ENCODE assay signal across 3 cellular contexts in the genomic region with DNA sequence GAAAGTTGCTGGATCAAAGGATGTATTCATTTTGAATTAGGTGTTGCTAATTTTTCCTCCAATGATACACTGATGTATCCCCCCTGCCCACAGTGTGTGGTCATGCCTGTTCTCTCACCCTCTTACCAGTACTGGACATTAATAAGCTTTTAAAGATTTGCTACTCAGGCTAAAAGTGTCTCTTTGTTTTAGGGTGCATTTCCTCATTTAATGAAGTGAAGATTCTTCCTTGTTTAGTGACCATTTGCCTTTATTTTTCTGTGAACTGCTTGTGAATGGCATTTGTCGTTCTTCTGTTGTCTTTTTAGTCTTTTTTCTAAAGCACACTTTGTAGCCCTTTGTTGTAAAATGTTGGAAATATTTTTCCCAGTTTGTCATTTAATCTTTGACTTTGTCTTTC.
TF ChIP-seq lines count a peak whose summit lies in the region.

No MANE protein-coding gene starts in this region.

TF ChIP-seq in GM23338, 12 proteins besides CTCF, POLR2A, EP300 and RAD21 (continues in another document):
- TF ChIP-seq, protein P1, sequence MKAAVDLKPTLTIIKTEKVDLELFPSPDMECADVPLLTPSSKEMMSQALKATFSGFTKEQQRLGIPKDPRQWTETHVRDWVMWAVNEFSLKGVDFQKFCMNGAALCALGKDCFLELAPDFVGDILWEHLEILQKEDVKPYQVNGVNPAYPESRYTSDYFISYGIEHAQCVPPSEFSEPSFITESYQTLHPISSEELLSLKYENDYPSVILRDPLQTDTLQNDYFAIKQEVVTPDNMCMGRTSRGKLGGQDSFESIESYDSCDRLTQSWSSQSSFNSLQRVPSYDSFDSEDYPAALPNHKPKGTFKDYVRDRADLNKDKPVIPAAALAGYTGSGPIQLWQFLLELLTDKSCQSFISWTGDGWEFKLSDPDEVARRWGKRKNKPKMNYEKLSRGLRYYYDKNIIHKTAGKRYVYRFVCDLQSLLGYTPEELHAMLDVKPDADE (IDR thresholded peaks at IDR 0.05) = no peak
- TF ChIP-seq, protein P2, sequence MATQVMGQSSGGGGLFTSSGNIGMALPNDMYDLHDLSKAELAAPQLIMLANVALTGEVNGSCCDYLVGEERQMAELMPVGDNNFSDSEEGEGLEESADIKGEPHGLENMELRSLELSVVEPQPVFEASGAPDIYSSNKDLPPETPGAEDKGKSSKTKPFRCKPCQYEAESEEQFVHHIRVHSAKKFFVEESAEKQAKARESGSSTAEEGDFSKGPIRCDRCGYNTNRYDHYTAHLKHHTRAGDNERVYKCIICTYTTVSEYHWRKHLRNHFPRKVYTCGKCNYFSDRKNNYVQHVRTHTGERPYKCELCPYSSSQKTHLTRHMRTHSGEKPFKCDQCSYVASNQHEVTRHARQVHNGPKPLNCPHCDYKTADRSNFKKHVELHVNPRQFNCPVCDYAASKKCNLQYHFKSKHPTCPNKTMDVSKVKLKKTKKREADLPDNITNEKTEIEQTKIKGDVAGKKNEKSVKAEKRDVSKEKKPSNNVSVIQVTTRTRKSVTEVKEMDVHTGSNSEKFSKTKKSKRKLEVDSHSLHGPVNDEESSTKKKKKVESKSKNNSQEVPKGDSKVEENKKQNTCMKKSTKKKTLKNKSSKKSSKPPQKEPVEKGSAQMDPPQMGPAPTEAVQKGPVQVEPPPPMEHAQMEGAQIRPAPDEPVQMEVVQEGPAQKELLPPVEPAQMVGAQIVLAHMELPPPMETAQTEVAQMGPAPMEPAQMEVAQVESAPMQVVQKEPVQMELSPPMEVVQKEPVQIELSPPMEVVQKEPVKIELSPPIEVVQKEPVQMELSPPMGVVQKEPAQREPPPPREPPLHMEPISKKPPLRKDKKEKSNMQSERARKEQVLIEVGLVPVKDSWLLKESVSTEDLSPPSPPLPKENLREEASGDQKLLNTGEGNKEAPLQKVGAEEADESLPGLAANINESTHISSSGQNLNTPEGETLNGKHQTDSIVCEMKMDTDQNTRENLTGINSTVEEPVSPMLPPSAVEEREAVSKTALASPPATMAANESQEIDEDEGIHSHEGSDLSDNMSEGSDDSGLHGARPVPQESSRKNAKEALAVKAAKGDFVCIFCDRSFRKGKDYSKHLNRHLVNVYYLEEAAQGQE (IDR thresholded peaks at IDR 0.05; ENCODE audit: unreplicated experiment) = no peak
- TF ChIP-seq EZH2 (IDR thresholded peaks at IDR 0.05; ENCODE audit: low read depth, unreplicated experiment) (no peak), ZNF331 (CRISPR knock-in tag; IDR thresholded peaks at IDR 0.05; ENCODE audit: low read depth) (no peak), JUNB (IDR thresholded peaks at IDR 0.05; ENCODE audit: unreplicated experiment) (no peak), POLR2AphosphoS5 (IDR thresholded peaks at IDR 0.05; ENCODE audit: low read depth) (no peak), CREB1 (CRISPR knock-in tag; IDR thresholded peaks at IDR 0.05; ENCODE audit: low read depth) (no peak), ZNF114 (CRISPR knock-in tag; IDR thresholded peaks at IDR 0.05) (no peak), NANOG (IDR thresholded peaks at IDR 0.05; ENCODE audit: borderline replicate concordance) (no peak), EZH2phosphoT487 (IDR thresholded peaks at IDR 0.05; ENCODE audit: unreplicated experiment) (no peak), STAT1 (IDR thresholded peaks at IDR 0.05; ENCODE audit: unreplicated experiment) (no peak)

TF ChIP-seq in K562, 482 proteins besides CTCF, POLR2A, EP300 and RAD21:
- TF ChIP-seq, protein P3, sequence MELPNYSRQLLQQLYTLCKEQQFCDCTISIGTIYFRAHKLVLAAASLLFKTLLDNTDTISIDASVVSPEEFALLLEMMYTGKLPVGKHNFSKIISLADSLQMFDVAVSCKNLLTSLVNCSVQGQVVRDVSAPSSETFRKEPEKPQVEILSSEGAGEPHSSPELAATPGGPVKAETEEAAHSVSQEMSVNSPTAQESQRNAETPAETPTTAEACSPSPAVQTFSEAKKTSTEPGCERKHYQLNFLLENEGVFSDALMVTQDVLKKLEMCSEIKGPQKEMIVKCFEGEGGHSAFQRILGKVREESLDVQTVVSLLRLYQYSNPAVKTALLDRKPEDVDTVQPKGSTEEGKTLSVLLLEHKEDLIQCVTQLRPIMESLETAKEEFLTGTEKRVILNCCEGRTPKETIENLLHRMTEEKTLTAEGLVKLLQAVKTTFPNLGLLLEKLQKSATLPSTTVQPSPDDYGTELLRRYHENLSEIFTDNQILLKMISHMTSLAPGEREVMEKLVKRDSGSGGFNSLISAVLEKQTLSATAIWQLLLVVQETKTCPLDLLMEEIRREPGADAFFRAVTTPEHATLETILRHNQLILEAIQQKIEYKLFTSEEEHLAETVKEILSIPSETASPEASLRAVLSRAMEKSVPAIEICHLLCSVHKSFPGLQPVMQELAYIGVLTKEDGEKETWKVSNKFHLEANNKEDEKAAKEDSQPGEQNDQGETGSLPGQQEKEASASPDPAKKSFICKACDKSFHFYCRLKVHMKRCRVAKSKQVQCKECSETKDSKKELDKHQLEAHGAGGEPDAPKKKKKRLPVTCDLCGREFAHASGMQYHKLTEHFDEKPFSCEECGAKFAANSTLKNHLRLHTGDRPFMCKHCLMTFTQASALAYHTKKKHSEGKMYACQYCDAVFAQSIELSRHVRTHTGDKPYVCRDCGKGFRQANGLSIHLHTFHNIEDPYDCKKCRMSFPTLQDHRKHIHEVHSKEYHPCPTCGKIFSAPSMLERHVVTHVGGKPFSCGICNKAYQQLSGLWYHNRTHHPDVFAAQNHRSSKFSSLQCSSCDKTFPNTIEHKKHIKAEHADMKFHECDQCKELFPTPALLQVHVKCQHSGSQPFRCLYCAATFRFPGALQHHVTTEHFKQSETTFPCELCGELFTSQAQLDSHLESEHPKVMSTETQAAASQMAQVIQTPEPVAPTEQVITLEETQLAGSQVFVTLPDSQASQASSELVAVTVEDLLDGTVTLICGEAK (IDR thresholded peaks at IDR 0.05) = 0 out of 2 replicates have a peak, but pooled peaks have one; percentile 4
- TF ChIP-seq, protein P3 (CRISPR knock-in tag; IDR thresholded peaks at IDR 0.05) = no peak
- no peak for TF ChIP-seq MXI1 (IDR thresholded peaks at IDR 0.05; ENCODE audit: low read depth, low read length)
- no peak for TF ChIP-seq STAT5B (CRISPR knock-in tag; IDR thresholded peaks at IDR 0.05)
- no peak for TF ChIP-seq HNRNPK (IDR thresholded peaks at IDR 0.05; ENCODE audit: low read depth, low read length, poor library complexity, severe bottlenecking)
TF ChIP-seq in K562: peak in this region for 1.

TF ChIP-seq in HEK293T, 16 proteins besides CTCF, POLR2A, EP300 and RAD21:
- TF ChIP-seq SUZ12 (IDR thresholded peaks at IDR 0.05) (no peak), ZNF384 (IDR thresholded peaks at IDR 0.05) (no peak), HDGF (IDR thresholded peaks at IDR 0.05; ENCODE audit: borderline replicate concordance) (no peak), LEF1 (IDR thresholded peaks at IDR 0.05; ENCODE audit: borderline replicate concordance) (no peak), L3MBTL2 (conservative IDR thresholded peaks at IDR 0.05) (no peak), BHLHE40 (IDR thresholded peaks at IDR 0.05; ENCODE audit: borderline replicate concordance) (no peak), FOXA1 (IDR thresholded peaks at IDR 0.05) (no peak), FOXK2 (IDR thresholded peaks at IDR 0.05) (no peak), TARDBP (IDR thresholded peaks at IDR 0.05) (no peak), ARNT (IDR thresholded peaks at IDR 0.05) (no peak), SP1 (IDR thresholded peaks at IDR 0.05) (no peak), CTBP1 (IDR thresholded peaks at IDR 0.05; ENCODE audit: borderline replicate concordance) (no peak), ELF4 (IDR thresholded peaks at IDR 0.05) (no peak)
- TF ChIP-seq, protein P4, sequence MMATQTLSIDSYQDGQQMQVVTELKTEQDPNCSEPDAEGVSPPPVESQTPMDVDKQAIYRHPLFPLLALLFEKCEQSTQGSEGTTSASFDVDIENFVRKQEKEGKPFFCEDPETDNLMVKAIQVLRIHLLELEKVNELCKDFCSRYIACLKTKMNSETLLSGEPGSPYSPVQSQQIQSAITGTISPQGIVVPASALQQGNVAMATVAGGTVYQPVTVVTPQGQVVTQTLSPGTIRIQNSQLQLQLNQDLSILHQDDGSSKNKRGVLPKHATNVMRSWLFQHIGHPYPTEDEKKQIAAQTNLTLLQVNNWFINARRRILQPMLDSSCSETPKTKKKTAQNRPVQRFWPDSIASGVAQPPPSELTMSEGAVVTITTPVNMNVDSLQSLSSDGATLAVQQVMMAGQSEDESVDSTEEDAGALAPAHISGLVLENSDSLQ (IDR thresholded peaks at IDR 0.05) = no peak
